ENCODE assay signal across 1 cellular context in genomic region chr6:44078795-44079671, GRCh38.
TF ChIP-seq lines count a peak whose summit lies in the region.

No MANE protein-coding gene starts in this region.

TF ChIP-seq in K562, 482 proteins besides CTCF, POLR2A, EP300 and RAD21 (continued from another document and continues in another):
- peak; percentile 31; the same call in 1 of the 2 replicates for TF ChIP-seq ARID4B (CRISPR knock-in tag; IDR thresholded peaks at IDR 0.05)
- peak in 1 of 2 experiments; percentile 88; a peak in 2 of 4 replicates for TF ChIP-seq TEAD1 (CRISPR knock-in tag; IDR thresholded peaks at IDR 0.05)
- TF ChIP-seq ELF2 (CRISPR knock-in tag; IDR thresholded peaks at IDR 0.05): no peak
- no peak for TF ChIP-seq ERF (CRISPR knock-in tag; IDR thresholded peaks at IDR 0.05)
- TF ChIP-seq RNF2 (IDR thresholded peaks at IDR 0.05): no peak
- no peak for TF ChIP-seq POLR2AphosphoS2 (IDR thresholded peaks at IDR 0.05; ENCODE audit: low read length)
- no peak for TF ChIP-seq ETV5 (CRISPR knock-in tag; IDR thresholded peaks at IDR 0.05; ENCODE audit: low read depth)
- no peak; a peak in 1 of 4 replicates for TF ChIP-seq NRF1 (conservative IDR thresholded peaks at IDR 0.05 in 1 of 2, IDR thresholded peaks at IDR 0.05 in 1 of 2)
- TF ChIP-seq CBX2 (IDR thresholded peaks at IDR 0.05; ENCODE audit: insufficient read depth, low read length, poor library complexity, severe bottlenecking): no peak
- TF ChIP-seq GATAD2B (IDR thresholded peaks at IDR 0.05; ENCODE audit: borderline replicate concordance): no peak
- TF ChIP-seq ZNF124 (CRISPR knock-in tag; IDR thresholded peaks at IDR 0.05): no peak
- no peak for TF ChIP-seq HSF4 (CRISPR knock-in tag; IDR thresholded peaks at IDR 0.05; ENCODE audit: borderline replicate concordance)
- peak; percentile 21; the same call in 1 of the 2 replicates for TF ChIP-seq BHLHE40 (IDR thresholded peaks at IDR 0.05; ENCODE audit: low read length)
- no peak for TF ChIP-seq ZNF79 (CRISPR knock-in tag; IDR thresholded peaks at IDR 0.05; ENCODE audit: low read depth)
- no peak for TF ChIP-seq ZNF436 (CRISPR knock-in tag; IDR thresholded peaks at IDR 0.05)
- TF ChIP-seq, protein P1, sequence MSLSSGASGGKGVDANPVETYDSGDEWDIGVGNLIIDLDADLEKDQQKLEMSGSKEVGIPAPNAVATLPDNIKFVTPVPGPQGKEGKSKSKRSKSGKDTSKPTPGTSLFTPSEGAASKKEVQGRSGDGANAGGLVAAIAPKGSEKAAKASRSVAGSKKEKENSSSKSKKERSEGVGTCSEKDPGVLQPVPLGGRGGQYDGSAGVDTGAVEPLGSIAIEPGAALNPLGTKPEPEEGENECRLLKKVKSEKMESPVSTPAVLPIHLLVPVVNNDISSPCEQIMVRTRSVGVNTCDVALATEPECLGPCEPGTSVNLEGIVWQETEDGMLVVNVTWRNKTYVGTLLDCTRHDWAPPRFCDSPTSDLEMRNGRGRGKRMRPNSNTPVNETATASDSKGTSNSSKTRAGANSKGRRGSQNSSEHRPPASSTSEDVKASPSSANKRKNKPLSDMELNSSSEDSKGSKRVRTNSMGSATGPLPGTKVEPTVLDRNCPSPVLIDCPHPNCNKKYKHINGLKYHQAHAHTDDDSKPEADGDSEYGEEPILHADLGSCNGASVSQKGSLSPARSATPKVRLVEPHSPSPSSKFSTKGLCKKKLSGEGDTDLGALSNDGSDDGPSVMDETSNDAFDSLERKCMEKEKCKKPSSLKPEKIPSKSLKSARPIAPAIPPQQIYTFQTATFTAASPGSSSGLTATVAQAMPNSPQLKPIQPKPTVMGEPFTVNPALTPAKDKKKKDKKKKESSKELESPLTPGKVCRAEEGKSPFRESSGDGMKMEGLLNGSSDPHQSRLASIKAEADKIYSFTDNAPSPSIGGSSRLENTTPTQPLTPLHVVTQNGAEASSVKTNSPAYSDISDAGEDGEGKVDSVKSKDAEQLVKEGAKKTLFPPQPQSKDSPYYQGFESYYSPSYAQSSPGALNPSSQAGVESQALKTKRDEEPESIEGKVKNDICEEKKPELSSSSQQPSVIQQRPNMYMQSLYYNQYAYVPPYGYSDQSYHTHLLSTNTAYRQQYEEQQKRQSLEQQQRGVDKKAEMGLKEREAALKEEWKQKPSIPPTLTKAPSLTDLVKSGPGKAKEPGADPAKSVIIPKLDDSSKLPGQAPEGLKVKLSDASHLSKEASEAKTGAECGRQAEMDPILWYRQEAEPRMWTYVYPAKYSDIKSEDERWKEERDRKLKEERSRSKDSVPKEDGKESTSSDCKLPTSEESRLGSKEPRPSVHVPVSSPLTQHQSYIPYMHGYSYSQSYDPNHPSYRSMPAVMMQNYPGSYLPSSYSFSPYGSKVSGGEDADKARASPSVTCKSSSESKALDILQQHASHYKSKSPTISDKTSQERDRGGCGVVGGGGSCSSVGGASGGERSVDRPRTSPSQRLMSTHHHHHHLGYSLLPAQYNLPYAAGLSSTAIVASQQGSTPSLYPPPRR (CRISPR knock-in tag; IDR thresholded peaks at IDR 0.05; ENCODE audit: borderline replicate concordance): no peak
- TF ChIP-seq, protein P2, sequence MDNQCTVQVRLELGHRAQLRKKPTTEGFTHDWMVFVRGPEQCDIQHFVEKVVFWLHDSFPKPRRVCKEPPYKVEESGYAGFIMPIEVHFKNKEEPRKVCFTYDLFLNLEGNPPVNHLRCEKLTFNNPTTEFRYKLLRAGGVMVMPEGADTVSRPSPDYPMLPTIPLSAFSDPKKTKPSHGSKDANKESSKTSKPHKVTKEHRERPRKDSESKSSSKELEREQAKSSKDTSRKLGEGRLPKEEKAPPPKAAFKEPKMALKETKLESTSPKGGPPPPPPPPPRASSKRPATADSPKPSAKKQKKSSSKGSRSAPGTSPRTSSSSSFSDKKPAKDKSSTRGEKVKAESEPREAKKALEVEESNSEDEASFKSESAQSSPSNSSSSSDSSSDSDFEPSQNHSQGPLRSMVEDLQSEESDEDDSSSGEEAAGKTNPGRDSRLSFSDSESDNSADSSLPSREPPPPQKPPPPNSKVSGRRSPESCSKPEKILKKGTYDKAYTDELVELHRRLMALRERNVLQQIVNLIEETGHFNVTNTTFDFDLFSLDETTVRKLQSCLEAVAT (IDR thresholded peaks at IDR 0.05): no peak
- no peak for TF ChIP-seq SNIP1 (IDR thresholded peaks at IDR 0.05; ENCODE audit: low read depth)
- no peak for TF ChIP-seq BMI1 (IDR thresholded peaks at IDR 0.05; ENCODE audit: low read length)
- no peak for TF ChIP-seq ZNF212 (CRISPR knock-in tag; IDR thresholded peaks at IDR 0.05)
- TF ChIP-seq SP1 (CRISPR knock-in tag; IDR thresholded peaks at IDR 0.05): peak; percentile 78
- TF ChIP-seq SNRNP70 (optimal IDR thresholded peaks at IDR 0.05; ENCODE audit: low read depth, low read length): no peak
- 0 out of 4 replicates have a peak, but pooled peaks of 1 of the 2 experiments have one; percentile 26 for TF ChIP-seq FOXK2 (conservative IDR thresholded peaks at IDR 0.05 in 1 of 2, IDR thresholded peaks at IDR 0.05 in 1 of 2; ENCODE audit: low read depth in 2 of 2)
- TF ChIP-seq STAG1 (CRISPR knock-in tag; IDR thresholded peaks at IDR 0.05; ENCODE audit: borderline replicate concordance): peak; percentile 100
- TF ChIP-seq ZBTB49 (CRISPR knock-in tag; IDR thresholded peaks at IDR 0.05; ENCODE audit: borderline replicate concordance): no peak
- no peak for TF ChIP-seq CREB3L1 (IDR thresholded peaks at IDR 0.05; ENCODE audit: borderline replicate concordance, low read depth)
- no peak for TF ChIP-seq TCF3 (CRISPR knock-in tag; IDR thresholded peaks at IDR 0.05)
- TF ChIP-seq CREB1 (IDR thresholded peaks at IDR 0.05): no peak
- TF ChIP-seq CREB1 (CRISPR knock-in tag; IDR thresholded peaks at IDR 0.05): no peak
- TF ChIP-seq, protein P3, sequence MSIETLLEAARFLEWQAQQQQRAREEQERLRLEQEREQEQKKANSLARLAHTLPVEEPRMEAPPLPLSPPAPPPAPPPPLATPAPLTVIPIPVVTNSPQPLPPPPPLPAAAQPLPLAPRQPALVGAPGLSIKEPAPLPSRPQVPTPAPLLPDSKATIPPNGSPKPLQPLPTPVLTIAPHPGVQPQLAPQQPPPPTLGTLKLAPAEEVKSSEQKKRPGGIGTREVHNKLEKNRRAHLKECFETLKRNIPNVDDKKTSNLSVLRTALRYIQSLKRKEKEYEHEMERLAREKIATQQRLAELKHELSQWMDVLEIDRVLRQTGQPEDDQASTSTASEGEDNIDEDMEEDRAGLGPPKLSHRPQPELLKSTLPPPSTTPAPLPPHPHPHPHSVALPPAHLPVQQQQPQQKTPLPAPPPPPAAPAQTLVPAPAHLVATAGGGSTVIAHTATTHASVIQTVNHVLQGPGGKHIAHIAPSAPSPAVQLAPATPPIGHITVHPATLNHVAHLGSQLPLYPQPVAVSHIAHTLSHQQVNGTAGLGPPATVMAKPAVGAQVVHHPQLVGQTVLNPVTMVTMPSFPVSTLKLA (conservative IDR thresholded peaks at IDR 0.05): 0 out of 4 replicates have a peak, but pooled peaks of 1 of the 2 experiments have one; percentile 26
- no peak for TF ChIP-seq ZNF785 (CRISPR knock-in tag; IDR thresholded peaks at IDR 0.05)
- TF ChIP-seq PRMT5 (CRISPR knock-in tag; IDR thresholded peaks at IDR 0.05): no peak
- no peak for TF ChIP-seq ZNF174 (CRISPR knock-in tag; IDR thresholded peaks at IDR 0.05)
- TF ChIP-seq RFX7 (CRISPR knock-in tag; IDR thresholded peaks at IDR 0.05): no peak
- TF ChIP-seq, protein P4, sequence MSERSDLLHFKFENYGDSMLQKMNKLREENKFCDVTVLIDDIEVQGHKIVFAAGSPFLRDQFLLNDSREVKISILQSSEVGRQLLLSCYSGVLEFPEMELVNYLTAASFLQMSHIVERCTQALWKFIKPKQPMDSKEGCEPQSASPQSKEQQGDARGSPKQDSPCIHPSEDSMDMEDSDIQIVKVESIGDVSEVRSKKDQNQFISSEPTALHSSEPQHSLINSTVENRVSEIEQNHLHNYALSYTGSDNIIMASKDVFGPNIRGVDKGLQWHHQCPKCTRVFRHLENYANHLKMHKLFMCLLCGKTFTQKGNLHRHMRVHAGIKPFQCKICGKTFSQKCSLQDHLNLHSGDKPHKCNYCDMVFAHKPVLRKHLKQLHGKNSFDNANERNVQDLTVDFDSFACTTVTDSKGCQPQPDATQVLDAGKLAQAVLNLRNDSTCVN (CRISPR knock-in tag; IDR thresholded peaks at IDR 0.05): no peak
- TF ChIP-seq HDAC6 (IDR thresholded peaks at IDR 0.05; ENCODE audit: low read depth, low read length): no peak
- TF ChIP-seq MCM7 (IDR thresholded peaks at IDR 0.05): no peak
- TF ChIP-seq, protein P5, sequence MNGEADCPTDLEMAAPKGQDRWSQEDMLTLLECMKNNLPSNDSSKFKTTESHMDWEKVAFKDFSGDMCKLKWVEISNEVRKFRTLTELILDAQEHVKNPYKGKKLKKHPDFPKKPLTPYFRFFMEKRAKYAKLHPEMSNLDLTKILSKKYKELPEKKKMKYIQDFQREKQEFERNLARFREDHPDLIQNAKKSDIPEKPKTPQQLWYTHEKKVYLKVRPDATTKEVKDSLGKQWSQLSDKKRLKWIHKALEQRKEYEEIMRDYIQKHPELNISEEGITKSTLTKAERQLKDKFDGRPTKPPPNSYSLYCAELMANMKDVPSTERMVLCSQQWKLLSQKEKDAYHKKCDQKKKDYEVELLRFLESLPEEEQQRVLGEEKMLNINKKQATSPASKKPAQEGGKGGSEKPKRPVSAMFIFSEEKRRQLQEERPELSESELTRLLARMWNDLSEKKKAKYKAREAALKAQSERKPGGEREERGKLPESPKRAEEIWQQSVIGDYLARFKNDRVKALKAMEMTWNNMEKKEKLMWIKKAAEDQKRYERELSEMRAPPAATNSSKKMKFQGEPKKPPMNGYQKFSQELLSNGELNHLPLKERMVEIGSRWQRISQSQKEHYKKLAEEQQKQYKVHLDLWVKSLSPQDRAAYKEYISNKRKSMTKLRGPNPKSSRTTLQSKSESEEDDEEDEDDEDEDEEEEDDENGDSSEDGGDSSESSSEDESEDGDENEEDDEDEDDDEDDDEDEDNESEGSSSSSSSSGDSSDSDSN (IDR thresholded peaks at IDR 0.05; ENCODE audit: borderline replicate concordance in 1 of 2, low read depth in 2 of 2, low read length in 2 of 2): no peak
- no peak for TF ChIP-seq RFX5 (IDR thresholded peaks at IDR 0.05; ENCODE audit: low read depth, low read length)
- no peak for TF ChIP-seq NFXL1 (CRISPR knock-in tag; IDR thresholded peaks at IDR 0.05)
- TF ChIP-seq ASH1L (IDR thresholded peaks at IDR 0.05; ENCODE audit: borderline replicate concordance, low read depth, partially characterized antibody): no peak
- no peak for TF ChIP-seq PCBP1 (IDR thresholded peaks at IDR 0.05; ENCODE audit: low read depth, low read length, poor library complexity, severe bottlenecking)
- TF ChIP-seq ZNF282 (CRISPR knock-in tag; IDR thresholded peaks at IDR 0.05): no peak
- TF ChIP-seq, protein P6, sequence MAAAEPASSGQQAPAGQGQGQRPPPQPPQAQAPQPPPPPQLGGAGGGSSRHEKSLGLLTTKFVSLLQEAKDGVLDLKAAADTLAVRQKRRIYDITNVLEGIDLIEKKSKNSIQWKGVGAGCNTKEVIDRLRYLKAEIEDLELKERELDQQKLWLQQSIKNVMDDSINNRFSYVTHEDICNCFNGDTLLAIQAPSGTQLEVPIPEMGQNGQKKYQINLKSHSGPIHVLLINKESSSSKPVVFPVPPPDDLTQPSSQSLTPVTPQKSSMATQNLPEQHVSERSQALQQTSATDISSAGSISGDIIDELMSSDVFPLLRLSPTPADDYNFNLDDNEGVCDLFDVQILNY (CRISPR knock-in tag; IDR thresholded peaks at IDR 0.05): peak; percentile 67; the same call in 1 of the 2 replicates
